Comparison of ENCODE assay signal across 20 cellular contexts in genomic region chr7:145696071-145696470, GRCh38.
DNase-seq lines count a peak whose midpoint lies in the region; ATAC-seq, FAIRE-seq and TF ChIP-seq lines count a peak whose summit lies in the region.
"Had no signal": no experiment of that assay in that cellular context is flagged by ENCODE, and none has a peak within 500 bp of the region (broad histone marks: within the 10 kb centered on the region; RNA-seq: fewer than 3 reads in every experiment).

No MANE protein-coding gene starts in this region.

- ATAC-seq in PC-3 = no peak
- ATAC-seq: Panc1 had no signal

- CTCF ChIA-PET in PC-3 (lab: Charles Lee) = no interaction called here

- no peaks in the 10 kb centered on the region for H4K20me1 ChIP-seq in PC-3 (ENCODE audit: low read length)

- no peaks in the 10 kb centered on the region for H3K4me1 ChIP-seq in PC-3 (ENCODE audit: insufficient read depth, low read length)
- H3K4me1 ChIP-seq: BE2C had no signal

- in situ Hi-C loops in astrocyte of the spinal cord (cut with HindIII; ENCODE audit: low sequenced_read_pairs) = no loop called here

- DNase-seq in RPMI7951 (ENCODE audit: low read depth) (peak; percentile 5), astrocyte of the spinal cord (ENCODE audit: low read depth, low spot score) (peak; percentile 21), myocyte (ENCODE audit: low read depth) (peak; percentile 36), PC-3 (no peak), GM19239 (ENCODE audit: insufficient read length, low spot score) (no peak), superior temporal gyrus (ENCODE audit: extremely low spot score) (no peak)
- DNase-seq in activated naive CD4-positive, alpha-beta T cell treated with anti-CD3 and anti-CD28 coated beads, Interleukin-2, amount 50 U/mL, for 16 hours = no peak
- DNase-seq: BE2C, DMS153, DND-41, KBM-7, MG63, NCI-H2029 treated with DMSO at 0.1 percent for 48 hours, NCI-H2227 treated with DMSO at 0.1 percent for 48 hours, NCI-H69, SHP77 treated with DMSO at 0.1 percent for 48 hours had no signal

- H3F3A ChIP-seq in PC-3 (ENCODE audit: low read length, unreplicated experiment) = no peaks in the 10 kb centered on the region

- TF ChIP-seq CTCF in astrocyte of the spinal cord (IDR thresholded peaks at IDR 0.05; ENCODE audit: low read depth, low read length) = no peak
- TF ChIP-seq CTCF in PC-3 (conservative IDR thresholded peaks at IDR 0.05; ENCODE audit: low read depth, low read length) = no peak

- peaks cover 7% of the 10 kb centered on the region; the same call in 1 of the 2 replicates for H3K27me3 ChIP-seq in PC-3 (ENCODE audit: low read length)
- H3K27me3 ChIP-seq: BE2C, MG63 had no signal

- BruUV-seq in PC-3 (replicated peaks; lab: Mats Ljungman, UMichigan) = no TSS peak

- H3K4me3 ChIP-seq in astrocyte of the spinal cord (ENCODE audit: low read depth, low read length) = no peak overlapping the region
- no peak overlapping the region for H3K4me3 ChIP-seq in PC-3 (ENCODE audit: low read length)
- H3K4me3 ChIP-seq: MG63, SK-N-MC had no signal

- intact Hi-C loops in PC-3 (cut with micrococcal nuclease) = no loop called here

- H3K4me2 ChIP-seq in PC-3 (ENCODE audit: low read length) = no peak overlapping the region

- no peak overlapping the region for H2AFZ ChIP-seq in PC-3 (ENCODE audit: low read length)

- no peak for FAIRE-seq in GM19239 (lab: Jason Lieb, UNC)
- FAIRE-seq: GM18507, H54 had no signal

- H3K27ac ChIP-seq in PC-3 (ENCODE audit: low read length) = no peak overlapping the region
- H3K27ac ChIP-seq: SK-N-MC had no signal

- H3K9me3 ChIP-seq in PC-3 (ENCODE audit: low read length) = no peaks in the 10 kb centered on the region
- H3K9me3 ChIP-seq: BE2C, MG63 had no signal

- no peaks in the 10 kb centered on the region for H3K9me2 ChIP-seq in PC-3 (replicated peaks; ENCODE audit: low read length)

- H3K9ac ChIP-seq in PC-3 (ENCODE audit: low read length) = no peak overlapping the region

- POLR2A ChIA-PET in PC-3 (lab: Charles Lee; ENCODE audit: unreplicated experiment) = no interaction called here

- no peaks in the 10 kb centered on the region for H3K79me2 ChIP-seq in PC-3 (ENCODE audit: low read length)

- no peaks in the 10 kb centered on the region for H3K36me3 ChIP-seq in PC-3 (ENCODE audit: low read depth, low read length)
- H3K36me3 ChIP-seq: BE2C, MG63 had no signal

Comparison
In these comparisons a context has a peak if more than half of its experiments do, and no peak if none do; other contexts are left out.
1. DNase-seq: peak in RPMI7951 (single experiment), astrocyte of the spinal cord (single experiment) and myocyte (single experiment); none in PC-3 (single experiment), GM19239 (single experiment), superior temporal gyrus (single experiment) and activated naive CD4-positive, alpha-beta T cell treated with anti-CD3 and anti-CD28 coated beads, Interleukin-2, amount 50 U/mL, for 16 hours (single experiment).